In the genomic region with DNA sequence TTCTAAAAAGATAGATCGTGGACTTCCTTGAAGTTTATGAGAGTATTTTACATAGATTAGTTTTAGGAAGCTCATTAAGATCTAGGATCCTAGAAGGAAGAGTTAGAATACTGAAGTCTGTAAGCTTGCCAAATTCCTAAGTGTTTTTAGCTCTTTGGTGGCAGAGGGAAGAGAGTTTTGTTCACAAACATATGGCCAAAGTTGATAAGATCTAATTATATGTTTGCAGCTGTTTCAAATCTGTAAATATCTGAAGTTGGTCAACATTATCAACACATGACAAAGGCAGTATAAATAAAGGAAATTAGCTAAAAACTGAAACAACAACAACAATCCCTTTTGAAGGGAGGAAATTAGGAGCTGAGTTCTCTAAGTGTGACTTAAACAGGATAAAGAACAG, we compare ENCODE assay signal across 1 cellular context.
TF ChIP-seq lines count a peak whose summit lies in the region.

No MANE protein-coding gene starts in this region.

TF ChIP-seq in SK-N-SH, 30 proteins besides CTCF, POLR2A, EP300 and RAD21 (continued from another document):
- TF ChIP-seq EZH2phosphoT487 (IDR thresholded peaks at IDR 0.05; ENCODE audit: borderline replicate concordance, low read depth) (no peak), JUND (IDR thresholded peaks at IDR 0.05) (no peak), PBX3 (IDR thresholded peaks at IDR 0.05) (no peak), TCF12 (IDR thresholded peaks at IDR 0.05) (peak; percentile 56), MXI1 (IDR thresholded peaks at IDR 0.05; ENCODE audit: low read depth, low read length) (no peak), FOXM1 (IDR thresholded peaks at IDR 0.05; ENCODE audit: low read depth) (no peak), GATA2 (CRISPR knock-in tag; IDR thresholded peaks at IDR 0.05) (peak; percentile 74), ELF1 (IDR thresholded peaks at IDR 0.05) (no peak)
